8 cellular contexts compared by ENCODE assay signal in genomic region chr14:68791078-68791983, GRCh38. TPM values are rescaled to one million over a fixed set of nuclear protein-coding genes. Genes with fewer than 3 reads are reported as not detected.
DNase-seq lines count a peak whose midpoint lies in the region; ATAC-seq and TF ChIP-seq lines count a peak whose summit lies in the region.

No MANE protein-coding gene starts in this region.

- H3K36me3 ChIP-seq in ectodermal cell (ENCODE audit: control insufficient read depth, insufficient read depth, low read length) (peaks cover 32% of the 10 kb centered on the region), muscle layer of duodenum (ENCODE audit: control insufficient read depth in 1 of 2, insufficient read depth in 2 of 2, low read length in 2 of 2) (peaks cover 30 to 46% of the 10 kb centered on the region in 2 donors)

- WGBS in ectodermal cell, 2 experiments, result 0 to 1% methylated on average over 16 to 17 of the region's 17 CpGs

- H3K4me3 ChIP-seq in GM12875 (ENCODE audit: low read depth, low read length) (peak overlapping the region; percentile 88), ectodermal cell (ENCODE audit: insufficient read depth, low read depth, low read length) (peak overlapping the region; percentile 95), muscle layer of duodenum (ENCODE audit: low read depth in 1 of 2, low read length in 2 of 2) (peak overlapping the region; percentile 99 to 100)

- no peak for TF ChIP-seq CTCF in GM12875 (IDR thresholded peaks at IDR 0.05; ENCODE audit: borderline replicate concordance, insufficient read depth, low read depth, low read length)

- no peak for ATAC-seq in GM18873 (IDR thresholded peaks at IDR 0.05; ENCODE audit: low FRiP score, unreplicated experiment)

- H3K27me3 ChIP-seq in ectodermal cell (ENCODE audit: control insufficient read depth, insufficient read depth, low read length, poor library complexity, severe bottlenecking), result no peaks in the 10 kb centered on the region
- no peaks in the 10 kb centered on the region for H3K27me3 ChIP-seq in muscle layer of duodenum (ENCODE audit: low read depth, low read length)

- DNase-seq in OCI-M1 (lab: John Stamatoyannopoulos, UW) (peak; percentile 23), ecto neural progenitor cell (ENCODE audit: low spot score) (no peak), NCI-H1930 (lab: John Stamatoyannopoulos, UW) (no peak), occipital lobe (lab: John Stamatoyannopoulos, UW) (no peak)

- H3K27ac ChIP-seq in ectodermal cell (ENCODE audit: insufficient read depth, low read depth, low read length, poor library complexity, severe bottlenecking), result peak overlapping the region; percentile 100
- H3K27ac ChIP-seq in muscle layer of duodenum (ENCODE audit: low read length), result peak overlapping the region; percentile 100

- no peaks in the 10 kb centered on the region for H3K9me3 ChIP-seq in ectodermal cell (ENCODE audit: control insufficient read depth, low read length)
- H3K9me3 ChIP-seq in muscle layer of duodenum (ENCODE audit: control insufficient read depth in 1 of 2, low read length in 2 of 2), result no peaks in the 10 kb centered on the region

- H3K4me1 ChIP-seq in ectodermal cell (ENCODE audit: control insufficient read depth, insufficient read depth, low read length), result peaks cover 13% of the 10 kb centered on the region
- H3K4me1 ChIP-seq in muscle layer of duodenum (ENCODE audit: control insufficient read depth in 1 of 2, insufficient read depth in 2 of 2, low read length in 2 of 2), result peaks cover 0 to 12% of the 10 kb centered on the region in 2 donors

RNA-seq across cellular contexts. Expression of gene ZFP36L1, which starts 1.5 kb away (rescaled TPM):
- polyA plus RNA-seq in ectodermal cell (2013, experiment 1 of 4), result 248 TPM
- polyA plus RNA-seq in ectodermal cell (2013, experiment 2 of 4), result 221 TPM
- polyA plus RNA-seq in ectodermal cell (2013, experiment 3 of 4), result 219 TPM
- 219 TPM for polyA plus RNA-seq in ectodermal cell (2013, experiment 4 of 4)
- total RNA-seq in occipital lobe, result 7.3 TPM
